ENCODE assay signal across 18 cellular contexts in genomic region chr15:33200444-33200843, GRCh38. TPM values are rescaled to one million over a fixed set of nuclear protein-coding genes. Genes with fewer than 3 reads are reported as not detected.
A peak's percentile ranks its signal among the peaks of the same experiment; 100 is the strongest.
DNase-seq lines count a peak whose midpoint lies in the region; ATAC-seq, FAIRE-seq and TF ChIP-seq lines count a peak whose summit lies in the region.
"Had no signal": no experiment of that assay in that cellular context is flagged by ENCODE, and none has a peak within 500 bp of the region (broad histone marks: within the 10 kb centered on the region; RNA-seq: fewer than 3 reads in every experiment).

No MANE protein-coding gene starts in this region.

- TF ChIP-seq RAD21 in A549 (conservative IDR thresholded peaks at IDR 0.05 in 1 of 2, IDR thresholded peaks at IDR 0.05 in 1 of 2) (no peak), HCT116 (IDR thresholded peaks at IDR 0.05; ENCODE audit: low read depth) (no peak), liver (IDR thresholded peaks at IDR 0.05) (no peak)

- intact Hi-C loops in HCT116 (cut with micrococcal nuclease) = no loop called here

- POLR2A ChIA-PET in A549 (lab: Yijun Ruan, JAX) = no interaction called here
- POLR2A ChIA-PET in HCT116 (lab: Charles Lee) = interaction anchor here (2.0 kb wide), 1 partner anchor 16 kb away, joined by 4 read pairs; no protein-coding TSS in a partner anchor

- H3K27ac ChIP-seq in A549 (peak overlapping the region; percentile 76; a peak in 5 of 6 replicates), HCT116 (ENCODE audit: low read depth, low read length) (no peak overlapping the region), WERI-Rb-1 (peak overlapping the region; percentile 84), liver (ENCODE audit: low read depth in 1 of 2, low read length in 2 of 2) (no peak overlapping the region)
- H3K27ac ChIP-seq: ascending aorta, epithelial cell of prostate, RWPE1 had no signal

- H3K27me3 ChIP-seq in HCT116 (ENCODE audit: insufficient read depth, low read length) = peaks cover 9% of the 10 kb centered on the region; the same call in 1 of the 2 replicates
- H3K27me3 ChIP-seq in WERI-Rb-1 (ENCODE audit: insufficient read depth, low read depth, severe bottlenecking) = no peaks in the 10 kb centered on the region
- H3K27me3 ChIP-seq in liver (ENCODE audit: control insufficient read depth in 4 of 4, insufficient read depth in 4 of 4, low read length in 3 of 4) = no peaks in the 10 kb centered on the region
- H3K27me3 ChIP-seq: ascending aorta had no signal

- H3K4me1 ChIP-seq in A549 (peaks cover 31% of the 10 kb centered on the region), HCT116 (ENCODE audit: control insufficient read depth in 1 of 2, insufficient read depth in 2 of 2, low read length in 2 of 2) (peaks cover 20 to 32% of the 10 kb centered on the region in 2 experiments), liver (ENCODE audit: control insufficient read depth in 4 of 4, insufficient read depth in 4 of 4, low read length in 3 of 4) (peaks cover 0 to 9% (median 3%) of the 10 kb centered on the region in 4 donors)
- H3K4me1 ChIP-seq: ascending aorta had no signal

- TF ChIP-seq EP300 in A549 (IDR thresholded peaks at IDR 0.05) = no peak

- H3K9me2 ChIP-seq in HCT116 (ENCODE audit: insufficient read depth) = no peaks in the 10 kb centered on the region

- H3K79me2 ChIP-seq in HCT116 (ENCODE audit: insufficient read depth, low read length) = no peaks in the 10 kb centered on the region

- H4K20me1 ChIP-seq in HCT116 (ENCODE audit: insufficient read depth) = no peaks in the 10 kb centered on the region

- H3K9ac ChIP-seq in HCT116 (ENCODE audit: low read length) = no peak overlapping the region
- no peak overlapping the region for H3K9ac ChIP-seq in liver (ENCODE audit: low read depth in 1 of 2, low read length in 2 of 2)

- H3K36me3 ChIP-seq in HCT116 (ENCODE audit: control insufficient read depth in 1 of 2, insufficient read depth in 2 of 2, low read length in 2 of 2) (no peaks in the 10 kb centered on the region), WERI-Rb-1 (no peaks in the 10 kb centered on the region), liver (ENCODE audit: control insufficient read depth in 4 of 4, insufficient read depth in 3 of 4, low read depth in 1 of 4, low read length in 3 of 4) (no peaks in the 10 kb centered on the region)
- H3K36me3 ChIP-seq: ascending aorta had no signal

- no peak for TF ChIP-seq CTCF in A549 (IDR thresholded peaks at IDR 0.05)
- TF ChIP-seq CTCF in HCT116 (IDR thresholded peaks at IDR 0.05 in 2 of 3, conservative IDR thresholded peaks at IDR 0.05 in 1 of 3; ENCODE audit: borderline replicate concordance in 1 of 3, insufficient read depth in 1 of 3, low read depth in 2 of 3, low read length in 2 of 3) = no peak
- TF ChIP-seq CTCF in WERI-Rb-1 (IDR thresholded peaks at IDR 0.05; ENCODE audit: low read depth, low read length) = no peak
- no peak for TF ChIP-seq CTCF in liver (IDR thresholded peaks at IDR 0.05; ENCODE audit: low read depth, low read length, missing input control)

- WGBS in A549 (ENCODE audit: missing lambda C conversion rate) = 73% methylated on average over 5 of the region's 5 CpGs
- WGBS in liver = 73% methylated on average over 5 of the region's 5 CpGs

- H3K9me3 ChIP-seq in A549 (no peaks in the 10 kb centered on the region), HCT116 (ENCODE audit: control insufficient read depth in 1 of 2, insufficient read depth in 1 of 2, low read depth in 1 of 2, low read length in 2 of 2) (no peaks in the 10 kb centered on the region), WERI-Rb-1 (ENCODE audit: severe bottlenecking) (no peaks in the 10 kb centered on the region), liver (ENCODE audit: control insufficient read depth in 4 of 4, low read length in 3 of 4) (no peaks in the 10 kb centered on the region)
- H3K9me3 ChIP-seq: ascending aorta had no signal

- H3K4me2 ChIP-seq in A549 = peak overlapping the region; percentile 80
- peak overlapping the region; percentile 69 for H3K4me2 ChIP-seq in HCT116 (ENCODE audit: low read length)

- BruUV-seq in HCT116 (replicated peaks; lab: Mats Ljungman, UMichigan) = no TSS peak

- ATAC-seq in A549 = peak in 1 of 2 experiments; percentile 26; a peak in 2 of 6 replicates
- ATAC-seq in HCT116 = no peak
- ATAC-seq: K562; stimulated activated naive CD8-positive, alpha-beta T cell treated with anti-CD3 and anti-CD28 coated beads, Interleukin-15, Interleukin-2, amounts not matched to agents 100 U/mL and 50 U/mL, for 24 hours; T-cell had no signal

- DNase-seq in A549 (ENCODE audit: low read depth in 1 of 2, low spot score in 1 of 2) = no peak
- DNase-seq in HCT116 (ENCODE audit: low read depth, low spot score) = no peak
- DNase-seq in WERI-Rb-1 = no peak
- no peak for DNase-seq in activated CD4-positive, alpha-beta T cell treated with anti-CD3 and anti-CD28 coated beads, Interleukin-2, amount 50 U/mL, for 1 hour
- no peak for DNase-seq in NCI-H524 (lab: John Stamatoyannopoulos, UW)
- DNase-seq in NCI-H2196 treated with DMSO at 0.1 percent for 48 hours (lab: John Stamatoyannopoulos, UW; ENCODE audit: unreplicated experiment) = no peak
- DNase-seq in NCI-H524 treated with DMSO at 0.1 percent for 48 hours (lab: John Stamatoyannopoulos, UW) = no peak
- DNase-seq: activated effector memory CD4-positive, alpha-beta T cell treated with Interleukin-2 at 50 U/mL for 16 hours; head of caudate nucleus; posterior cingulate gyrus; stimulated activated naive CD8-positive, alpha-beta T cell treated with anti-CD3 and anti-CD28 coated beads, Interleukin-15, Interleukin-2, amounts not matched to agents 100 U/mL and 50 U/mL, for 24 hours; T-cell had no signal

- H3K4me3 ChIP-seq in A549 (0 out of 3 replicates have a peak overlapping the region, but pooled peaks have one; percentile 26), HCT116 (replicated peaks in 1 of 2; ENCODE audit: low read depth in 1 of 2, low read length in 2 of 2) (no peak overlapping the region), WERI-Rb-1 (ENCODE audit: low read depth, low read length) (no peak overlapping the region), liver (ENCODE audit: low read depth in 1 of 3, low read length in 3 of 3) (no peak overlapping the region)
- H3K4me3 ChIP-seq: ascending aorta, K562 had no signal

- CTCF ChIA-PET in A549 (lab: Yijun Ruan, JAX) = interaction anchor here (0.8 to 4.0 kb wide), 8 partner anchors 10 to 551 kb away, joined by 3 to 28 read pairs (median 6); no protein-coding TSS in a partner anchor
- CTCF ChIA-PET in HCT116 (lab: Charles Lee) = interaction anchor here (1.7 kb wide), 1 partner anchor 66 kb away, joined by 3 read pairs; no protein-coding TSS in a partner anchor

- FAIRE-seq in A549 (lab: Jason Lieb, UNC) = no peak
- FAIRE-seq: colon, K562 had no signal

- RAD21 ChIA-PET in HCT116 (lab: Charles Lee; ENCODE audit: low non-redundant PET in 1 of 2, low total read pairs in 2 of 2, uncharacterized antibody in 2 of 2, unreplicated experiment in 2 of 2) = no interaction called here

- TF ChIP-seq POLR2A in A549 (IDR thresholded peaks at IDR 0.05; ENCODE audit: low read length) = no peak
- TF ChIP-seq POLR2A in HCT116 (IDR thresholded peaks at IDR 0.05; ENCODE audit: borderline replicate concordance, extremely low read depth, insufficient read depth, insufficient read length) = no peak

- H2AFZ ChIP-seq in HCT116 (ENCODE audit: low read depth, low read length, poor library complexity, severe bottlenecking) = peak overlapping the region; percentile 4

TF ChIP-seq in A549, 52 proteins besides CTCF, POLR2A, EP300 and RAD21 (continues in another document):
- no peak for TF ChIP-seq MAFK (IDR thresholded peaks at IDR 0.05; ENCODE audit: partially characterized antibody)
- no peak for TF ChIP-seq NR3C1 (IDR thresholded peaks at IDR 0.05)
- no peak for TF ChIP-seq TFCP2L1 (CRISPR knock-in tag; IDR thresholded peaks at IDR 0.05)
- TF ChIP-seq RFX5 (IDR thresholded peaks at IDR 0.05) = no peak
- no peak for TF ChIP-seq MAX (IDR thresholded peaks at IDR 0.05)
- TF ChIP-seq EHF (CRISPR knock-in tag; IDR thresholded peaks at IDR 0.05) = no peak
- no peak for TF ChIP-seq RARB (CRISPR knock-in tag; IDR thresholded peaks at IDR 0.05)

TF ChIP-seq in HCT116, 20 proteins besides CTCF, POLR2A, EP300 and RAD21 (continues in another document):
- TF ChIP-seq TCF7L2 (IDR thresholded peaks at IDR 0.05; ENCODE audit: borderline replicate concordance, extremely low read depth, insufficient read depth, insufficient read length) (no peak), CEBPB (IDR thresholded peaks at IDR 0.05; ENCODE audit: low read depth) (no peak), SIN3A (IDR thresholded peaks at IDR 0.05; ENCODE audit: low read depth) (no peak), ZFX (IDR thresholded peaks at IDR 0.05) (no peak), SRF (IDR thresholded peaks at IDR 0.05; ENCODE audit: low read depth) (no peak), ELF1 (IDR thresholded peaks at IDR 0.05; ENCODE audit: borderline replicate concordance, low read depth) (no peak), EGR1 (IDR thresholded peaks at IDR 0.05; ENCODE audit: low read depth) (no peak)

TF ChIP-seq in liver, 16 proteins besides CTCF, POLR2A, EP300 and RAD21:
- TF ChIP-seq TAF1 (conservative IDR thresholded peaks at IDR 0.05) = no peak
- TF ChIP-seq MAX (IDR thresholded peaks at IDR 0.05) = no peak
- peak; percentile 40 for TF ChIP-seq SP1 (IDR thresholded peaks at IDR 0.05)
- TF ChIP-seq HNF4A (conservative IDR thresholded peaks at IDR 0.05) = peak; percentile 85
- no peak for TF ChIP-seq GABPA (IDR thresholded peaks at IDR 0.05 in 1 of 2, conservative IDR thresholded peaks at IDR 0.05 in 1 of 2)
- TF ChIP-seq NR2F2 (IDR thresholded peaks at IDR 0.05) = no peak
- no peak for TF ChIP-seq JUND (IDR thresholded peaks at IDR 0.05)
- peak; percentile 67 for TF ChIP-seq HNF4G (IDR thresholded peaks at IDR 0.05)
- no peak for TF ChIP-seq FOXA1 (IDR thresholded peaks at IDR 0.05)

RNA-seq across cellular contexts. Expression of gene FMN1, which starts 5.9 kb away (rescaled TPM):
- polyA plus RNA-seq in A549 (2011; rRNA removed) = 2.2 and 2.4 TPM in 2 replicates
- 0.15 and 0.17 TPM in 2 replicates for polyA plus RNA-seq in A549 (2012; cell fraction: cytosol; rRNA removed)
- 0.11 and 0.23 TPM in 2 replicates for polyA plus RNA-seq in A549 (2012; cell fraction: nucleus; rRNA removed)
- polyA plus RNA-seq in A549 (2017; fragmentation: RNase III; extraction: RNeasy Plus Mini Kit Qiagen cat#74134 plus additional on column Dnase treatment) = 0.45 to 0.61 TPM (median 0.53 TPM) in 3 replicates
- 3.6 and 4.4 TPM in 2 replicates for polyA minus RNA-seq in A549 (2011; rRNA and poly(A)+ RNA removed)
- total RNA-seq in HCT116 (2021; ENCODE audit: unreplicated experiment) = 0.39 TPM
- 0.07 and 0.10 TPM in 2 replicates for polyA plus RNA-seq in HCT116 (2012)
- 1 to 10 TPM in 1 of 2 donors, under 1 TPM in 1; 0.84 to 5.4 TPM for total RNA-seq in liver
- polyA plus RNA-seq in liver = under 1 TPM; 0.21 to 0.22 TPM

Comparison
In these comparisons a context has a peak if more than half of its experiments do, and no peak if none do; other contexts are left out.
1. H3K27ac ChIP-seq: peak in A549 (2 of 2) and WERI-Rb-1 (single experiment); none in HCT116 (single experiment) and liver (0 of 2).